8 cellular contexts compared by ENCODE assay signal in genomic region chr5:124649548-124650501, GRCh38.
A peak's percentile ranks its signal among the peaks of the same experiment; 100 is the strongest.
DNase-seq lines count a peak whose midpoint lies in the region; ATAC-seq and TF ChIP-seq lines count a peak whose summit lies in the region.

No MANE protein-coding gene starts in this region.

- H3K4ac ChIP-seq in trophoblast cell (ENCODE audit: low read depth, low read length): no peak overlapping the region

- WGBS in trophoblast cell (ENCODE audit: extremely low coverage, insufficient coverage, insufficient read length): no CpG with 5 or more reads among the region's 15 CpGs

- peaks cover 22% of the 10 kb centered on the region for H3K79me1 ChIP-seq in trophoblast cell (ENCODE audit: low read length)

- no peak overlapping the region for H3K23ac ChIP-seq in trophoblast cell (ENCODE audit: low read length)

- H3K27me3 ChIP-seq in Panc1 (ENCODE audit: control insufficient read depth, insufficient read depth, low read length) (no peaks in the 10 kb centered on the region), trophoblast cell (ENCODE audit: insufficient read depth, low read length) (no peaks in the 10 kb centered on the region), uterus (no peaks in the 10 kb centered on the region)

- no peak overlapping the region for H3K9ac ChIP-seq in trophoblast cell (ENCODE audit: low read length)

- no peak overlapping the region for H2AFZ ChIP-seq in trophoblast cell (ENCODE audit: insufficient read depth, low read length, poor library complexity)

- peak overlapping the region; percentile 11 to 23; a peak in 2 of 4 replicates for H3K4me3 ChIP-seq in Panc1 (ENCODE audit: low read depth in 2 of 2, low read length in 2 of 2)
- peak overlapping the region; percentile 23 for H3K4me3 ChIP-seq in fibroblast of pulmonary artery (replicated peaks; ENCODE audit: low read depth, low read length)
- H3K4me3 ChIP-seq in trophoblast cell (ENCODE audit: low read depth, low read length): no peak overlapping the region
- no peak overlapping the region for H3K4me3 ChIP-seq in uterus

- H3K36me3 Mint-ChIP-seq in IgD-negative memory B cell: no peaks in the 10 kb centered on the region
- H3K36me3 Mint-ChIP-seq in activated T-cell treated with anti-CD3 and anti-CD28 coated beads, Interleukin-2, amount 50 U/mL, for 72 hours (ENCODE audit: insufficient read depth in 2 of 2): no peaks in the 10 kb centered on the region

- peaks cover 33% of the 10 kb centered on the region for H3K27me3 Mint-ChIP-seq in IgD-negative memory B cell
- H3K27me3 Mint-ChIP-seq in activated T-cell treated with anti-CD3 and anti-CD28 coated beads, Interleukin-2, amount 50 U/mL, for 72 hours (ENCODE audit: low read depth): peaks cover 43% of the 10 kb centered on the region

- H3K9me3 Mint-ChIP-seq in IgD-negative memory B cell: no peaks in the 10 kb centered on the region
- H3K9me3 Mint-ChIP-seq in activated T-cell treated with anti-CD3 and anti-CD28 coated beads, Interleukin-2, amount 50 U/mL, for 72 hours: no peaks in the 10 kb centered on the region

- H3K14ac ChIP-seq in trophoblast cell (ENCODE audit: low read length): no peak overlapping the region

- no peaks in the 10 kb centered on the region for H3K9me3 ChIP-seq in Panc1 (ENCODE audit: control insufficient read depth, insufficient read depth, low read depth, low read length)
- H3K9me3 ChIP-seq in trophoblast cell (ENCODE audit: insufficient read depth, low read depth, low read length): no peaks in the 10 kb centered on the region
- H3K9me3 ChIP-seq in uterus: no peaks in the 10 kb centered on the region

- peak overlapping the region; percentile 48 to 78 (median 74) for H3K4me3 Mint-ChIP-seq in IgD-negative memory B cell
- H3K4me3 Mint-ChIP-seq in activated T-cell treated with anti-CD3 and anti-CD28 coated beads, Interleukin-2, amount 50 U/mL, for 72 hours: peak overlapping the region in 1 of 2 donors; percentile 5

- peak; percentile 75 for DNase-seq in DMS 273 (lab: John Stamatoyannopoulos, UW; ENCODE audit: unreplicated experiment)
- no peak for DNase-seq in Panc1 (ENCODE audit: low read depth, low spot score)
- peak; percentile 70 to 71 for DNase-seq in activated T-cell treated with anti-CD3 and anti-CD28 coated beads, Interleukin-2, amount 50 U/mL, for 72 hours
- DNase-seq in fibroblast of pulmonary artery (ENCODE audit: low read depth): peak; percentile 92
- peak; percentile 13 to 48 for DNase-seq in trophoblast cell
- peak; percentile 22 to 50 for DNase-seq in uterus

- CTCF ChIA-PET in Panc1 (lab: Charles Lee): no interaction called here

- H3K4me1 ChIP-seq in Panc1 (ENCODE audit: control insufficient read depth, insufficient read depth, low read length) (peaks cover 62% of the 10 kb centered on the region), trophoblast cell (ENCODE audit: control insufficient read depth in 1 of 2, insufficient read depth in 2 of 2, low read length in 2 of 2) (peaks cover 15 to 16% of the 10 kb centered on the region in 2 experiments), uterus (peaks cover 0 to 5% of the 10 kb centered on the region in 2 donors)

- no peak for TF ChIP-seq CTCF in Panc1 (IDR thresholded peaks at IDR 0.05)
- TF ChIP-seq CTCF in fibroblast of pulmonary artery (IDR thresholded peaks at IDR 0.05; ENCODE audit: low read length, missing control alignments): no peak
- TF ChIP-seq CTCF in uterus (IDR thresholded peaks at IDR 0.05): no peak

- H4K12ac ChIP-seq in trophoblast cell (ENCODE audit: low read depth, low read length): no peak overlapping the region

- no peak overlapping the region for H3K18ac ChIP-seq in trophoblast cell (ENCODE audit: low read length)

- no peak overlapping the region for H2AK5ac ChIP-seq in trophoblast cell (ENCODE audit: low read length)

- no peak for TF ChIP-seq POLR2A in uterus (IDR thresholded peaks at IDR 0.05)

- intact Hi-C loops in Panc1 (cut with micrococcal nuclease; ENCODE audit: unreplicated experiment): loop anchor here (10.0 kb wide), 1 partner anchor 755 kb away; no protein-coding TSS in a partner anchor
- intact Hi-C loops in uterus (cut with DNase I; ENCODE audit: low total_unique reads): no loop called here

- peak overlapping the region; percentile 64 for H4K8ac ChIP-seq in trophoblast cell (ENCODE audit: low read depth, low read length)

- H2BK120ac ChIP-seq in trophoblast cell (ENCODE audit: insufficient read depth, low read length, poor library complexity): no peak overlapping the region

- in situ Hi-C loops in Panc1 (cut with HindIII; ENCODE audit: low pct_unique_long_range_greater_than_20kb, low sequenced_read_pairs): no loop called here

- POLR2A ChIA-PET in Panc1 (lab: Charles Lee): no interaction called here

- peaks cover 6% of the 10 kb centered on the region for H3K79me2 ChIP-seq in trophoblast cell (ENCODE audit: control insufficient read depth, insufficient read depth, low read length, poor library complexity)

- H3K27ac ChIP-seq in Panc1 (ENCODE audit: low read length) (peak overlapping the region; percentile 100), trophoblast cell (ENCODE audit: low read depth, low read length) (no peak overlapping the region), uterus (peak overlapping the region; percentile 26 to 74)

- H2BK12ac ChIP-seq in trophoblast cell (ENCODE audit: low read length): peak overlapping the region; percentile 77

- peak overlapping the region; percentile 81 to 100 (median 95) for H3K27ac Mint-ChIP-seq in IgD-negative memory B cell
- H3K27ac Mint-ChIP-seq in activated T-cell treated with anti-CD3 and anti-CD28 coated beads, Interleukin-2, amount 50 U/mL, for 72 hours: peak overlapping the region; percentile 23

- peak overlapping the region; percentile 74 for H4K91ac ChIP-seq in trophoblast cell (ENCODE audit: low read depth, low read length)

- ATAC-seq in GM21515 (IDR thresholded peaks at IDR 0.05; ENCODE audit: unreplicated experiment): peak; percentile 71
- ATAC-seq in Panc1: peak; percentile 36; the same call in 1 of the 2 replicates
- peak; percentile 89 to 93 for ATAC-seq in activated T-cell treated with anti-CD3 and anti-CD28 coated beads, Interleukin-2, amount 50 U/mL, for 72 hours (replicated peaks in 1 of 2)

- H3K4me1 Mint-ChIP-seq in IgD-negative memory B cell: peaks cover 23 to 41% (median 29%) of the 10 kb centered on the region in 3 donors
- peaks cover 15% of the 10 kb centered on the region for H3K4me1 Mint-ChIP-seq in activated T-cell treated with anti-CD3 and anti-CD28 coated beads, Interleukin-2, amount 50 U/mL, for 72 hours (ENCODE audit: low read depth)

- H3K36me3 ChIP-seq in Panc1 (ENCODE audit: control insufficient read depth, insufficient read depth, low read length): no peaks in the 10 kb centered on the region
- peaks cover 7 to 11% of the 10 kb centered on the region in 2 experiments for H3K36me3 ChIP-seq in trophoblast cell (ENCODE audit: control insufficient read depth in 1 of 2, insufficient read depth in 2 of 2, low read length in 2 of 2)
- no peaks in the 10 kb centered on the region for H3K36me3 ChIP-seq in uterus

- BruUV-seq in Panc1 (replicated peaks; lab: Mats Ljungman, UMichigan): no TSS peak

- H2BK5ac ChIP-seq in trophoblast cell (ENCODE audit: low read depth, low read length, poor library complexity): peak overlapping the region; percentile 57

- H3K4me2 ChIP-seq in trophoblast cell (ENCODE audit: low read length): no peak overlapping the region

Comparison
In these comparisons a context has a peak if more than half of its experiments do, and no peak if none do; other contexts are left out.
1. ATAC-seq: peak in every context shown above with its lines; median percentile 91 in activated T-cell treated with anti-CD3 and anti-CD28 coated beads, Interleukin-2, amount 50 U/mL, for 72 hours; 71 in GM21515; 36 in Panc1.
2. H3K4me3 ChIP-seq: peak in Panc1 (2 of 2) and fibroblast of pulmonary artery (single experiment); none in trophoblast cell (single experiment) and uterus (0 of 2).